12 cellular contexts compared by ENCODE assay signal in the genomic region with DNA sequence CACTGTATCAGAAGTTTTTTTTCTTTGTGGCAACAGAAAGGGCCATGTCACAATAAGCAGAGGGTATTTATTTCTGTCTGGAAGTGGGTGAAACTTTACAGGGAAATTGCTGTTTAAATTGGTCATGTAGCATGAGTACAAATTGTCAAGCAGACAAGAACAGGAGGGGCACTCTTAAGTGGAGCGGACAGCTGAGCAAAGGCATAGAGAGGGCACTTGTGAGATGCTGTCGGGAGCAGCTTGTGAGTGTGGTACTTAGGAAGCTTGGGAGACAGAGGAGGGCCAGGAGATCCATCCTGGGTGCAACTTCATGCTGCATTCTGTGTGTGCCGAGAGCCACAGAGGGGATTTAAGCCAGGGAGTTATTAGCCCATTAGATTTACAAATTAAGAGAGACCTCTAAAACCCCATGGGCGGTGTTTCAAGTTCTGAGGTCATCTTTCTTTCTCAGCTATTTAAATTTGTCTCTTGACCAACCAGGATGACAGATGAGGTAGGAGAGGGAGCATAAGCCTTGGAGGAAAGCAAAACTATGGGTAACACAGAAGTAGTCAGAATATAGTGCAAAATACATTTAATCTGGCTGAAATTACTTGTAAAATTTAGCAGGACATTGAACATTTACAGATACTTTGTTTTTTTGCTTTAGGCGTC. TPM values are rescaled to one million over a fixed set of nuclear protein-coding genes. Genes with fewer than 3 reads are reported as not detected.
A peak's percentile ranks its signal among the peaks of the same experiment; 100 is the strongest.
DNase-seq lines count a peak whose midpoint lies in the region; ATAC-seq and TF ChIP-seq lines count a peak whose summit lies in the region.
"Had no signal": no experiment of that assay in that cellular context is flagged by ENCODE, and none has a peak within 500 bp of the region (broad histone marks: within the 10 kb centered on the region; RNA-seq: fewer than 3 reads in every experiment).

No MANE protein-coding gene starts in this region.

- no peak for DNase-seq in activated T-cell treated with anti-CD3 and anti-CD28 coated beads, Interleukin-2, amount 50 U/mL, for 24 hours
- no peak for DNase-seq in activated T-cell treated with anti-CD3 and anti-CD28 coated beads, Interleukin-2, amount 50 U/mL, for 48 hours
- DNase-seq in NCI-H2029 treated with DMSO at 0.1 percent for 48 hours (lab: John Stamatoyannopoulos, UW) (peak; percentile 60), spleen (no peak), GOT3 (lab: John Stamatoyannopoulos, UW) (no peak)
- no peak for DNase-seq in activated CD8-positive, alpha-beta T cell treated with anti-CD3 and anti-CD28 coated beads for 36 hours
- peak; percentile 23 for DNase-seq in stimulated activated CD8-positive, alpha-beta memory T cell treated with anti-CD3 and anti-CD28 coated beads, Interleukin-4, amount 100 ng/mL, for 48 hours
- DNase-seq: EL; NCI-H2081 treated with DMSO at 0.1 percent for 48 hours; stimulated activated CD4-positive, alpha-beta T cell treated with anti-CD3 and anti-CD28 coated beads, Interleukin-1b, Interleukin-23, amount 100 ng/mL, for 48 hours had no signal

- H3K27me3 Mint-ChIP-seq in activated T-cell treated with anti-CD3 and anti-CD28 coated beads, Interleukin-2, amount 50 U/mL, for 24 hours = no peaks in the 10 kb centered on the region
- no peaks in the 10 kb centered on the region for H3K27me3 Mint-ChIP-seq in activated CD8-positive, alpha-beta T cell treated with anti-CD3 and anti-CD28 coated beads for 36 hours

- peaks cover 98% of the 10 kb centered on the region for H3K4me1 Mint-ChIP-seq in activated T-cell treated with anti-CD3 and anti-CD28 coated beads, Interleukin-2, amount 50 U/mL, for 24 hours (ENCODE audit: low read depth)
- peaks cover 98% of the 10 kb centered on the region for H3K4me1 Mint-ChIP-seq in activated CD8-positive, alpha-beta T cell treated with anti-CD3 and anti-CD28 coated beads for 36 hours (ENCODE audit: low read depth)

- ATAC-seq in activated CD8-positive, alpha-beta T cell treated with anti-CD3 and anti-CD28 coated beads for 36 hours = no peak
- no peak for ATAC-seq in HG03565 (IDR thresholded peaks at IDR 0.05; ENCODE audit: unreplicated experiment)

- CTCF ChIA-PET in activated CD8-positive, alpha-beta T cell treated with anti-CD3 and anti-CD28 coated beads for 36 hours (lab: Charles Lee) = interaction anchor here (0.6 to 2.1 kb wide), 4 partner anchors 13 to 37 kb away, joined by 3 to 6 read pairs (median 3); no protein-coding TSS in a partner anchor

- H3K9me3 ChIP-seq in spleen = no peaks in the 10 kb centered on the region

- intact Hi-C loops in activated CD8-positive, alpha-beta T cell treated with anti-CD3 and anti-CD28 coated beads for 36 hours (cut with micrococcal nuclease) = loop anchor here (5.0 kb wide), 1 partner anchor 63 kb away; no protein-coding TSS in a partner anchor
- intact Hi-C loops in spleen (cut with DNase I; ENCODE audit: low total_unique reads) = no loop called here

- TF ChIP-seq POLR2A in spleen (IDR thresholded peaks at IDR 0.05) = no peak

- WGBS in spleen, 5 donors = 86 to 90% (median 89%) methylated on average over 5 of the region's 5 CpGs

- no peak overlapping the region for H3K4me3 ChIP-seq in spleen

- H3K27ac Mint-ChIP-seq in activated T-cell treated with anti-CD3 and anti-CD28 coated beads, Interleukin-2, amount 50 U/mL, for 24 hours = peak overlapping the region; percentile 90
- H3K27ac Mint-ChIP-seq in activated CD8-positive, alpha-beta T cell treated with anti-CD3 and anti-CD28 coated beads for 36 hours = peak overlapping the region; percentile 35

- H3K36me3 ChIP-seq in spleen = peaks cover 0 to 22% (median 0%) of the 10 kb centered on the region in 6 donors

- peak overlapping the region in 2 of 8 donors; percentile 60 to 71 for H3K27ac ChIP-seq in spleen
- H3K27ac ChIP-seq: RWPE1 had no signal

- H3K4me1 ChIP-seq in spleen = peaks cover 16 to 100% (median 83%) of the 10 kb centered on the region in 6 donors

- H3K9me3 Mint-ChIP-seq in activated T-cell treated with anti-CD3 and anti-CD28 coated beads, Interleukin-2, amount 50 U/mL, for 24 hours = no peaks in the 10 kb centered on the region
- H3K9me3 Mint-ChIP-seq in activated CD8-positive, alpha-beta T cell treated with anti-CD3 and anti-CD28 coated beads for 36 hours = peaks cover 1% of the 10 kb centered on the region

- H3K4me3 Mint-ChIP-seq in activated T-cell treated with anti-CD3 and anti-CD28 coated beads, Interleukin-2, amount 50 U/mL, for 24 hours = no peak overlapping the region
- no peak overlapping the region for H3K4me3 Mint-ChIP-seq in activated CD8-positive, alpha-beta T cell treated with anti-CD3 and anti-CD28 coated beads for 36 hours

- POLR2A ChIA-PET in activated CD8-positive, alpha-beta T cell treated with anti-CD3 and anti-CD28 coated beads for 36 hours (lab: Charles Lee) = interaction anchor here (0.8 to 2.0 kb wide), 3 partner anchors 9 to 23 kb away, joined by 3 to 18 read pairs (median 4); no protein-coding TSS in a partner anchor

- H3K27me3 ChIP-seq in spleen (replicated peaks in 1 of 7) = no peaks in the 10 kb centered on the region

- TF ChIP-seq CTCF in activated CD8-positive, alpha-beta T cell treated with anti-CD3 and anti-CD28 coated beads for 36 hours (IDR thresholded peaks at IDR 0.05) = no peak
- TF ChIP-seq CTCF in spleen (IDR thresholded peaks at IDR 0.05 in 8 of 11, conservative IDR thresholded peaks at IDR 0.05 in 3 of 11) = no peak

- H3K36me3 Mint-ChIP-seq in activated T-cell treated with anti-CD3 and anti-CD28 coated beads, Interleukin-2, amount 50 U/mL, for 24 hours (ENCODE audit: low read depth) = peaks cover 11% of the 10 kb centered on the region
- peaks cover 12% of the 10 kb centered on the region for H3K36me3 Mint-ChIP-seq in activated CD8-positive, alpha-beta T cell treated with anti-CD3 and anti-CD28 coated beads for 36 hours (ENCODE audit: low read depth)

RNA-seq across cellular contexts. Expression of a gene that starts 30.4 kb away (rescaled TPM):
- 10 to 100 TPM; 46.7 to 46.9 TPM for total RNA-seq in activated CD8-positive, alpha-beta T cell treated with anti-CD3 and anti-CD28 coated beads for 36 hours
- 100 to 1,000 TPM in 1 of 7 donors, 10 to 100 TPM in 6; 55.1 to 102 (median 76.5) TPM for total RNA-seq in spleen
- 1 to 10 TPM; 6.4 to 9.7 (median 7.1) TPM for polyA plus RNA-seq in spleen

Comparison
In these comparisons a context has a peak if more than half of its experiments do, and no peak if none do; other contexts are left out.
1. DNase-seq: peak in NCI-H2029 treated with DMSO at 0.1 percent for 48 hours (single experiment) and stimulated activated CD8-positive, alpha-beta memory T cell treated with anti-CD3 and anti-CD28 coated beads, Interleukin-4, amount 100 ng/mL, for 48 hours (single experiment); none in activated T-cell treated with anti-CD3 and anti-CD28 coated beads, Interleukin-2, amount 50 U/mL, for 24 hours (single experiment), activated T-cell treated with anti-CD3 and anti-CD28 coated beads, Interleukin-2, amount 50 U/mL, for 48 hours (0 of 2), activated CD8-positive, alpha-beta T cell treated with anti-CD3 and anti-CD28 coated beads for 36 hours (single experiment), spleen (single experiment) and GOT3 (single experiment).